Comparison of ENCODE assay signal across 12 cellular contexts in the genomic region with DNA sequence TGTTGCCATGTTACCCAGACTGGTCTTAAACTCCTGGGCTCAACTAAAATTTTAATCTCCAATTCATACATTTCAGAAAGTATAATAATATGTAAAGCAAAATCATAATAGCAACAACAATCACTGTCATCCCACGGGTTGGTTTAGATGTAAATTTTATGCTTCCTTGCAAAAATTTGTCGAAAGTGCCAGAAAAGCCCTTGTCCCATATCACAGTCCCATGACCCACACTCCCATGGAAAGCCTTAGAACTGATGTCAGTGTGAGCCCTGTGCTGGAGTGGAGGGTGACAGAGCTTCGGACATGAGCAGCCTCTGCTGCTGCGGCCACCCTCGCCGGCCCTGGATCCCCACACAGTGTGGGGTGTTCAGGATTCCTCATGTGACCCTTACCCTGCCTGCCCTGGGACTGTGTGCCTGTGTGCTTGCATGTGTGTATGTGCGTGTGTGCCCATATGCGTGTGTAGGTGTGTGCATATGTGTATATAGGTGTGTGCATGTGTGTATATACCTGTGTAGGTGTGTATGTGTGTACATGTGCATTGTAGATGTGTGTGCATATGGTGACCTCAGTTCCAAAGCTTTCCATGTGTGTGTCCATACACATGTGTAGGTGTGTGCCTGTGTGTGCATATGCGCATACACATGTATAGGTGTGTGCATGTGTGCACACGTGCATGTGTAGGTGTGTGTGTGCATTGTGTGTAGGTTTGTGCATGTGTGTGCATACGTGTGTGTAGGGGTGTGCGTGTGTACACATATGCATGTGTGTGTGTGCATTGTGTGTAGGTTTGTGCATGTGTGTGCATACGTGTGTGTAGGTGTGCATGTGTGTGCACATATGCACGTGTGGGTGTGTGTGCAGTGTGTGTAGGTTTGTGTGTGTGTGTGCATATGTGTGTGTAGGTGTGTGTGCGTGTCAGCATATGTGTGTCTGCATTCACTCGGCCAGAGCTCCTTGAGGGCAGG.
"Had no signal": no experiment of that assay in that cellular context is flagged by ENCODE, and none has a peak within 500 bp of the region (broad histone marks: within the 10 kb centered on the region; RNA-seq: fewer than 3 reads in every experiment).

No MANE protein-coding gene starts in this region.

- FAIRE-seq: TTC549 had no signal

- H3K9me3 ChIP-seq: adrenal gland had no signal

- H3K4me3 Mint-ChIP-seq: dendritic cell treated with granulocyte-macrophage colony-stimulating factor and Interleukin-4, amounts not matched to agents 40 ng/mL and 50 ng/mL, for 4 days; endodermal cell; T-helper 17 cell had no signal

- H3K4me3 ChIP-seq: adrenal gland had no signal

- H3K36me3 ChIP-seq: adrenal gland had no signal

- DNase-seq: activated CD4-positive, alpha-beta T cell treated with anti-CD3 and anti-CD28 coated beads, Interleukin-2, amount 50 U/mL, for 1 hour; activated naive CD4-positive, alpha-beta T cell treated with anti-CD3 and anti-CD28 coated beads, Interleukin-2, amount 50 U/mL, for 16 hours; endodermal cell; erythroblast; mesendoderm; retina; stimulated activated CD4-positive, alpha-beta T cell treated with anti-CD3 and anti-CD28 coated beads, Interleukin-4, amount 100 ng/mL, for 4 hours; T-helper 17 cell had no signal

- H3K27me3 ChIP-seq: adrenal gland had no signal

- H3K27ac Mint-ChIP-seq: activated T-helper 2 cell treated with anti-CD3 and anti-CD28 coated beads, Interferon-gamma antibody, Interleukin-2, Interleukin-4, amounts not matched to agents 10 μg/mL and 5 μg/mL and 100 μg/mL, durations not matched to agents 14 hours and 24 hours and 36 hours; dendritic cell treated with granulocyte-macrophage colony-stimulating factor and Interleukin-4, amounts not matched to agents 40 ng/mL and 50 ng/mL, for 4 days; endodermal cell; T-helper 17 cell had no signal

- H3K9me3 Mint-ChIP-seq: activated T-helper 2 cell treated with anti-CD3 and anti-CD28 coated beads, Interferon-gamma antibody, Interleukin-2, Interleukin-4, amounts not matched to agents 10 μg/mL and 5 μg/mL and 100 μg/mL, durations not matched to agents 14 hours and 24 hours and 36 hours; dendritic cell treated with granulocyte-macrophage colony-stimulating factor and Interleukin-4, amounts not matched to agents 40 ng/mL and 50 ng/mL, for 4 days; endodermal cell had no signal

- H3K27me3 Mint-ChIP-seq: dendritic cell treated with granulocyte-macrophage colony-stimulating factor and Interleukin-4, amounts not matched to agents 40 ng/mL and 50 ng/mL, for 4 days; T-helper 17 cell had no signal

- ATAC-seq: T-helper 17 cell had no signal
